Comparison of ENCODE assay signal across 26 cellular contexts in genomic region chr3:1262246-1262645, GRCh38.
"Had no signal": no experiment of that assay in that cellular context is flagged by ENCODE, and none has a peak within 500 bp of the region (broad histone marks: within the 10 kb centered on the region; RNA-seq: fewer than 3 reads in every experiment).

No MANE protein-coding gene starts in this region.

- DNase-seq: nephron progenitor cell; nucleus accumbens; posterior cingulate gyrus; psoas muscle; right cardiac atrium; right lobe of liver; sigmoid colon; small intestine; stimulated activated CD4-positive, alpha-beta T cell treated with anti-CD3 and anti-CD28 coated beads, Interleukin-15, amount 100 ng/mL, for 24 hours; stimulated activated CD4-positive, alpha-beta T cell treated with anti-CD3 and anti-CD28 coated beads, Interleukin-2, amount 100 ng/mL, for 24 hours; stimulated activated CD4-positive, alpha-beta T cell treated with anti-CD3 and anti-CD28 coated beads, Interleukin-2, amount 100 ng/mL, for 48 hours; stimulated activated CD4-positive, alpha-beta T cell treated with anti-CD3 and anti-CD28 coated beads, Interleukin-4, amount 100 ng/mL, for 24 hours; stimulated activated naive B cell treated with anti-CD40 and anti-IgM and Interleukin-4, amounts not matched to agents 10 μg/mL and 1 μg/mL and 100 μg/mL, for 72 hours; stimulated activated naive CD4-positive, alpha-beta T cell treated with Interleukin-2 at 50 U/mL for 16 hours; stomach; thyroid gland; trophoblast cell; upper lobe of left lung had no signal

- H3K9me3 ChIP-seq: neutrophil, psoas muscle, right lobe of liver, sigmoid colon, stomach, thoracic aorta, thyroid gland, tibial nerve, upper lobe of left lung, vagina had no signal

- H3K4me3 ChIP-seq: psoas muscle, right lobe of liver, sigmoid colon, stomach, thoracic aorta, thyroid gland, tibial nerve, upper lobe of left lung, vagina had no signal

- FAIRE-seq: urothelium cell line had no signal

- H3K27me3 ChIP-seq: neutrophil, right lobe of liver, sigmoid colon, stomach, thyroid gland, tibial nerve, upper lobe of left lung, vagina had no signal

- H3K27ac ChIP-seq: neutrophil, parathyroid adenoma, psoas muscle, right lobe of liver, sigmoid colon, stomach, thoracic aorta, thyroid gland, tibial nerve, upper lobe of left lung, vagina had no signal

- ATAC-seq: natural killer cell treated with Interleukin-12 subunit alpha and Interleukin-12 subunit beta and Interleukin-15 and Interleukin-18, amount 100 ng/mL, for 72 hours; psoas muscle; right cardiac atrium; right lobe of liver; stimulated activated effector memory CD8-positive, alpha-beta T cell treated with anti-CD3 and anti-CD28 coated beads, Interleukin-12 subunit alpha, Interleukin-12 subunit beta, amount 100 ng/mL, for 72 hours; stimulated activated naive B cell treated with anti-CD40 and anti-IgM and Interleukin-4, amounts not matched to agents 10 μg/mL and 1 μg/mL and 100 μg/mL, for 72 hours had no signal

- H3K4me1 ChIP-seq: parathyroid adenoma, psoas muscle, right lobe of liver, sigmoid colon, stomach, thyroid gland, tibial nerve, upper lobe of left lung, vagina had no signal

- H3K36me3 ChIP-seq: neutrophil, right lobe of liver, sigmoid colon, stomach, thoracic aorta, thyroid gland, tibial nerve, upper lobe of left lung, vagina had no signal
